In the genomic region with DNA sequence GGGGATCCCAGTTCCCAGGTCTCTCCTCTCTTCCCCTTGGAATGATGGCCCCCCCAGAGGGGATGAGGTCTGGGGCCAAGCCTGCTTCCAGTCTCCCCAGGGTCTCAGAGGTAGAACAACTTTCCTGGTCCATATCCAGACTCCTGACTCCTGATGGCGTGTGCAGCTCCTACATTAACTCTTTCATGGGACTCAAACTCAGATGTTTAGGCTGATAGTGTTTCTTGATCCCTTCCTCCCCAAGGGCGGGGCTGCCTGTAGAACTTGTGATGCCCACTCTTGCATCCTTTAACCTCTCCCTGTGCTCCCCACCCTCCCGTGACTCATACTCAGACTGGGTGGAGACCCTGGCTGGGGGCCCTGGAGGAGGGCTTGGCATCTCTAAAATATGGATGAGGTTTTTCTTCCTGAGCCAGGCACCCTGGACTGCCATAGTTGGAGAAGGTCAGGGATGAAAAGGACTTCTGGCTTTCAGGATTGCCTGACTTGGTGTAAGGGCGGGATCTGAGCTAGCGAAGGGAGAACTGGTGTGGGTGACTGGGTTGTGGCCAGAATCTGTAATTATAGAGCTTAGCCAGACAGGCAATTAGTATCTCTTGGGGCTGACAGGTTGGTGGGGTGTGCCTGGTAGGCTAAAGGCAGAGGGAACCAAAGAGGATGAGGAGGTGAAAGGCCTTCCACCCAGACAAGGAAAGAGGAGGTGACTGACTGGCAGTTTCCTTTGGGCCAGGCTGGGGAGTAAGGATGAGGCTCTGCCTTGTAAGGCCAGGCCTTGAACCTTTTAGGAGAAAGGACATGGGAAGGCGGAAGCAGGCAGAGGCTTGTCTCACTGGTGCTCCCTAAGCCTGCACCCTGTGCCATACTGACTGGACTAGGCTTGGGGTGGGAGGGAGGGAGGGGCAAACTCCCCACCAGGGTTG, we compare ENCODE assay signal across 8 cellular contexts. TPM values are rescaled to one million over a fixed set of nuclear protein-coding genes. Genes with fewer than 3 reads are reported as not detected.
A peak's percentile ranks its signal among the peaks of the same experiment; 100 is the strongest.
DNase-seq lines count a peak whose midpoint lies in the region; ATAC-seq and TF ChIP-seq lines count a peak whose summit lies in the region.

No MANE protein-coding gene starts in this region.

- H3K27me3 Mint-ChIP-seq in activated CD8-positive, alpha-beta T cell treated with anti-CD3 and anti-CD28 coated beads for 36 hours, result no peaks in the 10 kb centered on the region

- intact Hi-C loops in activated CD8-positive, alpha-beta T cell treated with anti-CD3 and anti-CD28 coated beads for 36 hours (cut with micrococcal nuclease), result loop anchor here (5.0 kb wide), 1 partner anchor 145 kb away; no protein-coding TSS in a partner anchor

- H3K4me3 ChIP-seq in gastroesophageal sphincter (peak overlapping the region; percentile 95 to 99), skeletal muscle cell (ENCODE audit: low read depth, low read length) (peak overlapping the region; percentile 88)

- peak; percentile 69 for DNase-seq in activated effector memory CD4-positive, alpha-beta T cell treated with anti-CD3 and anti-CD28 coated beads, Interleukin-2, amount 50 U/mL, for 16 hours
- no peak for DNase-seq in activated effector memory CD4-positive, alpha-beta T cell treated with Interleukin-2 at 50 U/mL for 16 hours
- peak; percentile 49 for DNase-seq in activated CD8-positive, alpha-beta T cell treated with anti-CD3 and anti-CD28 coated beads for 36 hours
- DNase-seq in skeletal muscle cell (ENCODE audit: low read depth), result no peak

- H3K27me3 ChIP-seq in gastroesophageal sphincter, result no peaks in the 10 kb centered on the region

- H3K9me3 Mint-ChIP-seq in activated CD8-positive, alpha-beta T cell treated with anti-CD3 and anti-CD28 coated beads for 36 hours, result no peaks in the 10 kb centered on the region

- H3K9me3 ChIP-seq in gastroesophageal sphincter, result no peaks in the 10 kb centered on the region

- no peak for TF ChIP-seq CTCF in activated CD8-positive, alpha-beta T cell treated with anti-CD3 and anti-CD28 coated beads for 36 hours (IDR thresholded peaks at IDR 0.05)
- TF ChIP-seq CTCF in gastroesophageal sphincter (IDR thresholded peaks at IDR 0.05), result no peak

- H3K27ac Mint-ChIP-seq in activated CD8-positive, alpha-beta T cell treated with anti-CD3 and anti-CD28 coated beads for 36 hours, result peak overlapping the region; percentile 96

- POLR2A ChIA-PET in activated CD8-positive, alpha-beta T cell treated with anti-CD3 and anti-CD28 coated beads for 36 hours (lab: Charles Lee), result interaction anchor here (0.6 to 4.0 kb wide), 9 partner anchors 8 to 787 kb away, joined by 3 to 33 read pairs (median 3); partner anchors contain the start of gene UBAP2L

- no peak for TF ChIP-seq EP300 in gastroesophageal sphincter (IDR thresholded peaks at IDR 0.05)

- WGBS in gastroesophageal sphincter (ENCODE audit: low coverage in 1 of 2), 2 donors, result 17 to 21% methylated on average over 3 to 5 of the region's 6 CpGs

- TF ChIP-seq POLR2A in gastroesophageal sphincter (IDR thresholded peaks at IDR 0.05), result no peak

- H3K4me1 Mint-ChIP-seq in activated CD8-positive, alpha-beta T cell treated with anti-CD3 and anti-CD28 coated beads for 36 hours (ENCODE audit: low read depth), result peaks cover 52% of the 10 kb centered on the region

- H3K4me1 ChIP-seq in gastroesophageal sphincter, result peaks cover 6 to 64% (median 29%) of the 10 kb centered on the region in 3 donors

- H3K36me3 ChIP-seq in gastroesophageal sphincter, result peaks cover 0 to 19% of the 10 kb centered on the region in 2 donors

- no peak for ATAC-seq in activated CD8-positive, alpha-beta T cell treated with anti-CD3 and anti-CD28 coated beads for 36 hours
- ATAC-seq in gastroesophageal sphincter (peak; percentile 77), GM21390 (IDR thresholded peaks at IDR 0.05; ENCODE audit: unreplicated experiment) (no peak), GM18511 (IDR thresholded peaks at IDR 0.05; ENCODE audit: unreplicated experiment) (no peak), HG02840 (IDR thresholded peaks at IDR 0.05; ENCODE audit: low FRiP score, unreplicated experiment) (no peak)

- H3K36me3 Mint-ChIP-seq in activated CD8-positive, alpha-beta T cell treated with anti-CD3 and anti-CD28 coated beads for 36 hours (ENCODE audit: low read depth), result peaks cover 13% of the 10 kb centered on the region

- H3K4me3 Mint-ChIP-seq in activated CD8-positive, alpha-beta T cell treated with anti-CD3 and anti-CD28 coated beads for 36 hours, result peak overlapping the region; percentile 100

- H3K27ac ChIP-seq in gastroesophageal sphincter, result peak overlapping the region; percentile 93 to 100 (median 98)

- CTCF ChIA-PET in activated CD8-positive, alpha-beta T cell treated with anti-CD3 and anti-CD28 coated beads for 36 hours (lab: Charles Lee), result interaction anchor here (0.7 to 7.7 kb wide), 15 partner anchors 12 to 404 kb away, joined by 3 to 214 read pairs (median 4); partner anchors contain the start of gene HAX1

RNA-seq across cellular contexts. Expression of gene ATP8B2, which starts 1.5 kb away (rescaled TPM):
- 10 to 100 TPM; 52.2 to 54.7 TPM for total RNA-seq in activated CD8-positive, alpha-beta T cell treated with anti-CD3 and anti-CD28 coated beads for 36 hours
- total RNA-seq in gastroesophageal sphincter, result 100 to 1,000 TPM; 107 to 175 (median 131) TPM

RNA-seq across cellular contexts. Expression of gene AQP10, which starts 5.9 kb away (rescaled TPM):
- total RNA-seq in activated CD8-positive, alpha-beta T cell treated with anti-CD3 and anti-CD28 coated beads for 36 hours, result under 1 TPM in 1 of 2 experiments, not detected in 1; 0.14 TPM
- 1 to 10 TPM in 1 of 4 donors, under 1 TPM in 1, not detected in 2; 0.12 to 1.1 TPM for total RNA-seq in gastroesophageal sphincter

RNA-seq across cellular contexts. Expression of gene HAX1, which starts 54.4 kb away (rescaled TPM):
- 100 to 1,000 TPM; 163 to 170 TPM for total RNA-seq in activated CD8-positive, alpha-beta T cell treated with anti-CD3 and anti-CD28 coated beads for 36 hours
- 100 to 1,000 TPM in 3 of 4 donors, 10 to 100 TPM in 1; 86.7 to 128 (median 120) TPM for total RNA-seq in gastroesophageal sphincter

Comparison
In these comparisons a context has a peak if more than half of its experiments do, and no peak if none do; other contexts are left out.
1. DNase-seq: peak in activated effector memory CD4-positive, alpha-beta T cell treated with anti-CD3 and anti-CD28 coated beads, Interleukin-2, amount 50 U/mL, for 16 hours (single experiment) and activated CD8-positive, alpha-beta T cell treated with anti-CD3 and anti-CD28 coated beads for 36 hours (single experiment); none in activated effector memory CD4-positive, alpha-beta T cell treated with Interleukin-2 at 50 U/mL for 16 hours (single experiment) and skeletal muscle cell (single experiment).